26 cellular contexts compared by ENCODE assay signal in the genomic region with DNA sequence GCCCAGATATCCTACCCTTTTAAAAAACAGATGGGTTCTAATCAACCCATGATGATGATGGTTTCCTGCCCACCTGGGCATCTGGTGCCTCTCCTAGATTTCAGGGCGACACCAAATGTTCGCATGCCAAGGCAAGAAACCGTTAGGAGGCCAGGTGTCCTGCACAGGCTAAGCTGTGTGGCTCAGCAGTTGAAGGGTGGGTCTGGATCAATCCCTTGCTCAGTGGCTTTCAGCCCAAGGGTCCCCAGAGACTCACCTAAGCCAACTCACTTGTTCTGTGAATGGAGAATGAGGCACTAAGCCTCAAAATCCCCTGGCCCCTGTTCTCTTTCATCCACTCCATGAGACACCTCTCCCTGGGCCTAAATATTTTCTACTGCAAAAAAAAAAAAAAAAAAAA.
DNase-seq lines count a peak whose midpoint lies in the region; ATAC-seq and TF ChIP-seq lines count a peak whose summit lies in the region.
"Had no signal": no experiment of that assay in that cellular context is flagged by ENCODE, and none has a peak within 500 bp of the region (broad histone marks: within the 10 kb centered on the region; RNA-seq: fewer than 3 reads in every experiment).

No MANE protein-coding gene starts in this region.

- peaks cover 32% of the 10 kb centered on the region for H3K36me3 Mint-ChIP-seq in activated CD4-positive, alpha-beta memory T cell treated with anti-CD3 and anti-CD28 coated beads for 36 hours
- H3K36me3 Mint-ChIP-seq in activated CD4-positive, alpha-beta memory T cell treated with anti-CD3 and anti-CD28 coated beads, Interleukin-2, amount 10 ng/mL, durations not matched to agents 7 days and 5 days (ENCODE audit: low read depth), result peaks cover 21% of the 10 kb centered on the region
- H3K36me3 Mint-ChIP-seq in CD4-positive, alpha-beta T cell (ENCODE audit: low read depth), result no peaks in the 10 kb centered on the region
- H3K36me3 Mint-ChIP-seq: type B pancreatic cell had no signal

- H3K27me3 ChIP-seq in DND-41 (ENCODE audit: insufficient read depth, low read length, poor library complexity), result no peaks in the 10 kb centered on the region
- H3K27me3 ChIP-seq in OCI-LY1 (ENCODE audit: insufficient read depth, low read length), result no peaks in the 10 kb centered on the region
- no peaks in the 10 kb centered on the region for H3K27me3 ChIP-seq in CD4-positive, alpha-beta T cell (ENCODE audit: control insufficient read depth, insufficient read depth, low read length)
- H3K27me3 ChIP-seq: brain microvascular endothelial cell, esophagus muscularis mucosa, pancreas had no signal

- no peak overlapping the region for H3K27ac Mint-ChIP-seq in activated CD4-positive, alpha-beta memory T cell treated with anti-CD3 and anti-CD28 coated beads for 36 hours
- H3K27ac Mint-ChIP-seq in activated CD4-positive, alpha-beta memory T cell treated with anti-CD3 and anti-CD28 coated beads, Interleukin-2, amount 10 ng/mL, durations not matched to agents 7 days and 5 days, result no peak overlapping the region
- H3K27ac Mint-ChIP-seq in CD4-positive, alpha-beta T cell, result no peak overlapping the region
- H3K27ac Mint-ChIP-seq: activated B cell treated with CpG ODN at 0.5 μM for 24 hours; CD14-positive monocyte; effector memory CD8-positive, alpha-beta T cell; nephron; type B pancreatic cell had no signal

- POLR2A ChIA-PET in activated CD4-positive, alpha-beta memory T cell treated with anti-CD3 and anti-CD28 coated beads for 36 hours (lab: Charles Lee), result interaction anchor here (0.7 to 1.4 kb wide), 2 partner anchors 10 to 11 kb away, joined by 3 read pairs; no protein-coding TSS in a partner anchor
- POLR2A ChIA-PET in activated CD4-positive, alpha-beta memory T cell treated with anti-CD3 and anti-CD28 coated beads, Interleukin-2, amount 10 ng/mL, durations not matched to agents 7 days and 5 days (lab: Charles Lee), result interaction anchor here (0.6 to 1.6 kb wide), 4 partner anchors 9 to 542 kb away, joined by 3 to 4 read pairs (median 4); no protein-coding TSS in a partner anchor
- POLR2A ChIA-PET in CD4-positive, alpha-beta T cell (lab: Charles Lee), result no interaction called here

- no peak overlapping the region for H3K4me3 Mint-ChIP-seq in activated CD4-positive, alpha-beta memory T cell treated with anti-CD3 and anti-CD28 coated beads for 36 hours
- no peak overlapping the region for H3K4me3 Mint-ChIP-seq in activated CD4-positive, alpha-beta memory T cell treated with anti-CD3 and anti-CD28 coated beads, Interleukin-2, amount 10 ng/mL, durations not matched to agents 7 days and 5 days
- H3K4me3 Mint-ChIP-seq in CD4-positive, alpha-beta T cell, result no peak overlapping the region
- H3K4me3 Mint-ChIP-seq: activated B cell treated with CpG ODN at 0.5 μM for 24 hours; CD14-positive monocyte; effector memory CD8-positive, alpha-beta T cell; nephron; type B pancreatic cell had no signal

- H3K79me2 ChIP-seq in DND-41 (ENCODE audit: insufficient read depth, low read length), result peaks cover 100% of the 10 kb centered on the region
- H3K79me2 ChIP-seq in OCI-LY1 (ENCODE audit: insufficient read depth, low read length), result peaks cover 16% of the 10 kb centered on the region; the same call in 1 of the 2 replicates

- H3K9ac ChIP-seq in DND-41 (ENCODE audit: low read depth, low read length), result peak overlapping the region; percentile 35; the same call in 1 of the 2 replicates
- H3K9ac ChIP-seq in OCI-LY1 (ENCODE audit: low read length), result peak overlapping the region; percentile 7; the same call in 1 of the 2 replicates
- H3K9ac ChIP-seq: SK-N-SH had no signal

- ATAC-seq in DND-41 (ENCODE audit: insufficient read depth, low read depth) (peak; percentile 75), GM19395 (IDR thresholded peaks at IDR 0.05; ENCODE audit: unreplicated experiment) (no peak)
- no peak for ATAC-seq in CD4-positive, alpha-beta T cell (ENCODE audit: poor library complexity)
- ATAC-seq: effector memory CD8-positive, alpha-beta T cell; left ventricle myocardium superior; pancreas; right cardiac atrium had no signal

- no peaks in the 10 kb centered on the region for H3K9me3 ChIP-seq in DND-41 (ENCODE audit: insufficient read depth, low read length, severe bottlenecking)
- H3K9me3 ChIP-seq in OCI-LY1 (ENCODE audit: low read length), result no peaks in the 10 kb centered on the region
- H3K9me3 ChIP-seq in CD4-positive, alpha-beta T cell (ENCODE audit: control insufficient read depth, low read length), result no peaks in the 10 kb centered on the region
- H3K9me3 ChIP-seq: esophagus muscularis mucosa, pancreas, SK-N-SH had no signal

- no peak overlapping the region for H2AFZ ChIP-seq in DND-41 (ENCODE audit: low read depth, low read length)
- H2AFZ ChIP-seq in OCI-LY1 (ENCODE audit: low read length), result no peak overlapping the region

- no peaks in the 10 kb centered on the region; the same call in 1 of the 2 replicates for H3F3A ChIP-seq in OCI-LY1 (ENCODE audit: insufficient read depth, low read length)

- intact Hi-C loops in activated CD4-positive, alpha-beta memory T cell treated with anti-CD3 and anti-CD28 coated beads for 36 hours (cut with micrococcal nuclease), result no loop called here
- intact Hi-C loops in CD4-positive, alpha-beta T cell (cut with DNase I, micrococcal nuclease), result no loop called here

- CTCF ChIA-PET in activated CD4-positive, alpha-beta memory T cell treated with anti-CD3 and anti-CD28 coated beads for 36 hours (lab: Charles Lee), result interaction anchor here (1.1 kb wide), 1 partner anchor 208 kb away, joined by 4 read pairs; no protein-coding TSS in a partner anchor
- CTCF ChIA-PET in activated CD4-positive, alpha-beta memory T cell treated with anti-CD3 and anti-CD28 coated beads, Interleukin-2, amount 10 ng/mL, durations not matched to agents 7 days and 5 days (lab: Charles Lee), result interaction anchor here (0.7 to 1.5 kb wide), 2 partner anchors 26 to 80 kb away, joined by 3 to 4 read pairs; no protein-coding TSS in a partner anchor
- CTCF ChIA-PET in CD4-positive, alpha-beta T cell (lab: Charles Lee), result interaction anchor here (0.6 to 0.7 kb wide), 2 partner anchors 8 to 13 kb away, joined by 3 read pairs; no protein-coding TSS in a partner anchor

- H4K20me1 ChIP-seq in DND-41 (ENCODE audit: insufficient read depth, low read length), result peaks cover 75% of the 10 kb centered on the region
- no peaks in the 10 kb centered on the region for H4K20me1 ChIP-seq in OCI-LY1 (ENCODE audit: insufficient read depth, low read length)

- H3K36me3 ChIP-seq in DND-41 (ENCODE audit: insufficient read depth, low read length) (peaks cover 47% of the 10 kb centered on the region), OCI-LY1 (ENCODE audit: insufficient read depth, low read length) (no peaks in the 10 kb centered on the region)
- H3K36me3 ChIP-seq: brain microvascular endothelial cell, esophagus muscularis mucosa, pancreas had no signal

- H3K4me2 ChIP-seq in DND-41 (ENCODE audit: insufficient read depth, low read length) (peak overlapping the region; percentile 74; the same call in 1 of the 2 replicates), OCI-LY1 (ENCODE audit: low read length) (peak overlapping the region; percentile 26; the same call in 1 of the 2 replicates)
- H3K4me2 ChIP-seq: SK-N-SH had no signal

- peak overlapping the region; percentile 90 for H3K27ac ChIP-seq in DND-41 (ENCODE audit: low read length)
- peak overlapping the region; percentile 78 for H3K27ac ChIP-seq in OCI-LY1 (ENCODE audit: low read depth, low read length, poor library complexity, severe bottlenecking)
- no peak overlapping the region for H3K27ac ChIP-seq in CD4-positive, alpha-beta T cell (ENCODE audit: low read depth, low read length)
- H3K27ac ChIP-seq: brain microvascular endothelial cell, esophagus muscularis mucosa, pancreas had no signal

- H3K4me1 ChIP-seq in DND-41 (ENCODE audit: insufficient read depth, low read length) (peaks cover 100% of the 10 kb centered on the region), OCI-LY1 (ENCODE audit: insufficient read depth, low read length, severe bottlenecking) (peaks cover 88% of the 10 kb centered on the region)
- H3K4me1 ChIP-seq: pancreas had no signal

- H3K4me3 ChIP-seq in DND-41 (ENCODE audit: low read depth in 1 of 2, low read length in 2 of 2), result no peak overlapping the region
- peak overlapping the region; percentile 10 for H3K4me3 ChIP-seq in OCI-LY1 (ENCODE audit: low read depth, low read length, poor library complexity, severe bottlenecking)
- H3K4me3 ChIP-seq: esophagus muscularis mucosa, pancreas had no signal

- H3K9me3 Mint-ChIP-seq in activated CD4-positive, alpha-beta memory T cell treated with anti-CD3 and anti-CD28 coated beads for 36 hours, result no peaks in the 10 kb centered on the region
- no peaks in the 10 kb centered on the region for H3K9me3 Mint-ChIP-seq in activated CD4-positive, alpha-beta memory T cell treated with anti-CD3 and anti-CD28 coated beads, Interleukin-2, amount 10 ng/mL, durations not matched to agents 7 days and 5 days
- no peaks in the 10 kb centered on the region for H3K9me3 Mint-ChIP-seq in CD4-positive, alpha-beta T cell
- H3K9me3 Mint-ChIP-seq: activated B cell treated with CpG ODN at 0.5 μM for 24 hours; effector memory CD8-positive, alpha-beta T cell; nephron; type B pancreatic cell had no signal

- TF ChIP-seq CTCF in DND-41 (IDR thresholded peaks at IDR 0.05; ENCODE audit: borderline replicate concordance, extremely low read depth, low read length, poor library complexity, severe bottlenecking) (no peak), OCI-LY1 (IDR thresholded peaks at IDR 0.05; ENCODE audit: low read length) (no peak)
- no peak for TF ChIP-seq CTCF in CD4-positive, alpha-beta T cell (IDR thresholded peaks at IDR 0.05)

- H3K4me1 Mint-ChIP-seq in activated CD4-positive, alpha-beta memory T cell treated with anti-CD3 and anti-CD28 coated beads for 36 hours (ENCODE audit: low read depth), result peaks cover 85% of the 10 kb centered on the region
- peaks cover 72% of the 10 kb centered on the region for H3K4me1 Mint-ChIP-seq in activated CD4-positive, alpha-beta memory T cell treated with anti-CD3 and anti-CD28 coated beads, Interleukin-2, amount 10 ng/mL, durations not matched to agents 7 days and 5 days
- peaks cover 65% of the 10 kb centered on the region for H3K4me1 Mint-ChIP-seq in CD4-positive, alpha-beta T cell (ENCODE audit: low read depth)

- no peaks in the 10 kb centered on the region for H3K27me3 Mint-ChIP-seq in activated CD4-positive, alpha-beta memory T cell treated with anti-CD3 and anti-CD28 coated beads for 36 hours
- no peaks in the 10 kb centered on the region for H3K27me3 Mint-ChIP-seq in activated CD4-positive, alpha-beta memory T cell treated with anti-CD3 and anti-CD28 coated beads, Interleukin-2, amount 10 ng/mL, durations not matched to agents 7 days and 5 days
- H3K27me3 Mint-ChIP-seq in CD4-positive, alpha-beta T cell, result no peaks in the 10 kb centered on the region
- H3K27me3 Mint-ChIP-seq: activated B cell treated with CpG ODN at 0.5 μM for 24 hours; effector memory CD8-positive, alpha-beta T cell had no signal

- peak; percentile 8 for DNase-seq in activated CD4-positive, alpha-beta memory T cell treated with anti-CD3 and anti-CD28 coated beads for 36 hours
- DNase-seq in activated CD4-positive, alpha-beta memory T cell treated with anti-CD3 and anti-CD28 coated beads, Interleukin-2, amount 10 ng/mL, durations not matched to agents 7 days and 5 days, result no peak
- DNase-seq in DND-41 (peak; percentile 88), mesenteric fat pad (ENCODE audit: low spot score) (peak; percentile 9), DMS79 treated with DMSO at 0.1 percent for 48 hours (lab: John Stamatoyannopoulos, UW) (no peak)
- no peak for DNase-seq in CD4-positive, alpha-beta T cell
- DNase-seq: activated B cell treated with CpG ODN at 0.5 μM for 24 hours; brain microvascular endothelial cell; effector memory CD8-positive, alpha-beta T cell; GDM1; hippocampal formation; Kasumi-1; left ventricle myocardium superior; NCI-H1048; NCI-H1930; NCI-H446; pancreas; SK-N-SH; stimulated activated CD4-positive, alpha-beta T cell treated with anti-CD3 and anti-CD28 coated beads, Interleukin-4, amount 100 ng/mL, for 4 hours had no signal

- H3K9me2 ChIP-seq in OCI-LY1 (ENCODE audit: low read depth, low read length), result no peaks in the 10 kb centered on the region
- H3K9me2 ChIP-seq: SK-N-SH had no signal

Comparison
In these comparisons a context has a peak if more than half of its experiments do, and no peak if none do; other contexts are left out.
1. DNase-seq: peak in activated CD4-positive, alpha-beta memory T cell treated with anti-CD3 and anti-CD28 coated beads for 36 hours (single experiment), DND-41 (single experiment) and mesenteric fat pad (single experiment); none in activated CD4-positive, alpha-beta memory T cell treated with anti-CD3 and anti-CD28 coated beads, Interleukin-2, amount 10 ng/mL, durations not matched to agents 7 days and 5 days (single experiment), DMS79 treated with DMSO at 0.1 percent for 48 hours (single experiment) and CD4-positive, alpha-beta T cell (0 of 10).